ENCODE assay signal across 22 cellular contexts in the genomic region with DNA sequence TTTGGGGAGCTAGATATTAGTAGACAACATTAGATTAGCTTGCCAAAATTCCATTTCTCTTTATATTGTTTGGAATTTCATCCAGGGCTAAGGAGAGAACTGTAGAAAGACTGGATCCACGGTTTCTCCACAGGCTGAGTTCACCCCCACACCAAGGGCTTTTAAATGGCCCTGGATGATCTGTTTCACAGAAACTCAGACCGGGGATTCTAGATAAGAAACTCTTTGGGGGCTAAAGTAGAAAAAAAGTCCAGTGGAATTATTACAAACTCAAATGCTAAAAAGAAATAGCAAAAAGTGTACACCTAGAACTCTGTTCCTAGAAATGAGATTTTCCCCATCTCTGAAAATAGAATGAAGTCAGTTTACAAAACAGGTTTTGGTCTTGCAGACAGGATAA.
"Had no signal": no experiment of that assay in that cellular context is flagged by ENCODE, and none has a peak within 500 bp of the region (broad histone marks: within the 10 kb centered on the region; RNA-seq: fewer than 3 reads in every experiment).

No MANE protein-coding gene starts in this region.

- H3K27me3 Mint-ChIP-seq: activated naive CD4-positive, alpha-beta T cell treated with anti-CD3 and anti-CD28 coated beads, Interleukin-2, amount 50 U/mL, for 24 hours; naive thymus-derived CD4-positive, alpha-beta T cell; stimulated activated naive B cell treated with anti-CD40 and anti-IgM and Interleukin-4, amounts not matched to agents 10 μg/mL and 1 μg/mL and 100 μg/mL, for 72 hours had no signal

- DNase-seq: activated CD4-positive, alpha-beta T cell treated with anti-CD3 and anti-CD28 coated beads, Interleukin-2, amount 50 U/mL, for 48 hours; activated CD8-positive, alpha-beta memory T cell treated with anti-CD3 and anti-CD28 coated beads, Interleukin-2, amount 50 U/mL, for 4 hours; activated gamma-delta T cell; activated T-cell treated with anti-CD3 and anti-CD28 coated beads, Interleukin-2, amount 50 U/mL, for 72 hours; amygdala; body of pancreas; dorsolateral prefrontal cortex; endodermal cell; foreskin fibroblast; left cardiac atrium; mesenchymal stem cell; naive thymus-derived CD4-positive, alpha-beta T cell; ovary; right lobe of liver; stimulated activated CD4-positive, alpha-beta T cell treated with anti-CD3 and anti-CD28 coated beads, Interleukin-4, amount 100 ng/mL, for 24 hours; stimulated activated naive B cell treated with anti-CD40 and anti-IgM and Interleukin-4, amounts not matched to agents 10 μg/mL and 1 μg/mL and 100 μg/mL, for 72 hours; substantia nigra; tibial artery; WERI-Rb-1 had no signal

- H3K27ac Mint-ChIP-seq: activated naive CD4-positive, alpha-beta T cell treated with anti-CD3 and anti-CD28 coated beads, Interleukin-2, amount 50 U/mL, for 24 hours; endodermal cell had no signal

- H3K9me3 ChIP-seq: body of pancreas, ovary, right lobe of liver, tibial artery had no signal

- H3K36me3 ChIP-seq: ovary, right lobe of liver, tibial artery had no signal

- H3K4me1 ChIP-seq: right lobe of liver, tibial artery had no signal

- ATAC-seq: body of pancreas; left cardiac atrium; naive thymus-derived CD4-positive, alpha-beta T cell; right lobe of liver had no signal

- H3K27ac ChIP-seq: body of pancreas, dorsolateral prefrontal cortex, epithelial cell of prostate, hepatocyte, ovary, right lobe of liver, tibial artery, WERI-Rb-1 had no signal

- H3K9me3 Mint-ChIP-seq: activated naive CD4-positive, alpha-beta T cell treated with anti-CD3 and anti-CD28 coated beads, Interleukin-2, amount 50 U/mL, for 24 hours; activated T-cell treated with anti-CD3 and anti-CD28 coated beads, Interleukin-2, amount 50 U/mL, for 72 hours; endodermal cell; naive thymus-derived CD4-positive, alpha-beta T cell; stimulated activated naive B cell treated with anti-CD40 and anti-IgM and Interleukin-4, amounts not matched to agents 10 μg/mL and 1 μg/mL and 100 μg/mL, for 72 hours had no signal

- H3K27me3 ChIP-seq: body of pancreas, dorsolateral prefrontal cortex, hepatocyte, ovary, right lobe of liver, tibial artery had no signal

- H3K36me3 Mint-ChIP-seq: activated naive CD4-positive, alpha-beta T cell treated with anti-CD3 and anti-CD28 coated beads, Interleukin-2, amount 50 U/mL, for 24 hours had no signal

- H3K4me2 ChIP-seq: hepatocyte had no signal

- H3K4me3 ChIP-seq: body of pancreas, dorsolateral prefrontal cortex, hepatocyte, ovary, right lobe of liver, tibial artery had no signal

- H2AFZ ChIP-seq: hepatocyte had no signal

- H3K4me3 Mint-ChIP-seq: activated naive CD4-positive, alpha-beta T cell treated with anti-CD3 and anti-CD28 coated beads, Interleukin-2, amount 50 U/mL, for 24 hours; endodermal cell had no signal

- H3K79me2 ChIP-seq: hepatocyte had no signal
